In the genomic region with DNA sequence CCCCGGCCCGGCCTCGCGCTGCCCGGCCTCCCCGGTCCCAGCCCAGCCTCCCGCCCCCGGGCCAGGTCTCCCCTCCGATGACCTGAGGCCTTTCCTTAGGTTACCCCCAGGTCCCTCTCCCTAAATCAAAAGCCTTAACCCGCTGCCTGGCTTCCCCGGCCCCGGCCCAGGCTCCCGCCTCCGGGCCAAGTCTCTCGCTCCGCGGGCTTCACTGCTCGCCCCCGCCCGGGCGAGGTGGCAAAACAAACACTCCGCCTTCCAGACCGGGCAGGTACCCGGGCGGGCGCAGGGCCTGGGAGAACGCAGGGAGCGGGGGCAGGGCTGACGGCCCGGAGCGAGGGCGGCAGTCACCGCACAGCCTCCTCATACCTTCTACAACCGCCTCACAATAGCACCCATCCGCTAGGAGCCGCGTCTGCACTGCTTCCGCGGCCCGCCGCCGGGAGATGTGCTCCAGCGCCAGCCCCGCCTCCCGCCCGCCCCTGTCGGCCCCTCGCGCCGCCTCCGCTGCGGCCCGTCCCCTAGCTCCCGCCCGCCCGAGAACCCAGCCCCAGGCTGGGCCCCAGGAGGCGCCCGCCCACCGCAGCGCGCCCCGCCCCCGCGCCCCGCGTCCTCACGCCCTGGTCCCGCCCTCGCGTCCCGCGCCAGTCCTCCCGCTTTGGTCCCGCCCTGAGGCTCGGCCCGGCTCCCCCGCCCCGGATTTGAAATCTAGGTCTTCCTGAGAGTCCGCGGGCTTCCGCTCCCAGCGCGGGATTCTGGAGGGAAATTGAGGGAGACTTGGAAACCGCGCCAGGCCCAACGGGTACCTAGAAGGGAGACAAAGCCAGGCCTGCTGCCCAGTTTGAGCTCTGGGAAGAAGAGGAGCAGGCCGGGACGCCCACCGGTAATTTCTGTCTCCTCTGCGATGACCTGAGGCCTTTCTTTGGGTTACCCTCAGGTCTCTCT, we compare ENCODE assay signal across 1 cellular context.
TF ChIP-seq lines count a peak whose summit lies in the region.

A gene (minus strand): TSS at position 422 of the 945 bp plus-strand sequence. CDS start 10,994 bp downstream, outside the sequence.
A gene with protein sequence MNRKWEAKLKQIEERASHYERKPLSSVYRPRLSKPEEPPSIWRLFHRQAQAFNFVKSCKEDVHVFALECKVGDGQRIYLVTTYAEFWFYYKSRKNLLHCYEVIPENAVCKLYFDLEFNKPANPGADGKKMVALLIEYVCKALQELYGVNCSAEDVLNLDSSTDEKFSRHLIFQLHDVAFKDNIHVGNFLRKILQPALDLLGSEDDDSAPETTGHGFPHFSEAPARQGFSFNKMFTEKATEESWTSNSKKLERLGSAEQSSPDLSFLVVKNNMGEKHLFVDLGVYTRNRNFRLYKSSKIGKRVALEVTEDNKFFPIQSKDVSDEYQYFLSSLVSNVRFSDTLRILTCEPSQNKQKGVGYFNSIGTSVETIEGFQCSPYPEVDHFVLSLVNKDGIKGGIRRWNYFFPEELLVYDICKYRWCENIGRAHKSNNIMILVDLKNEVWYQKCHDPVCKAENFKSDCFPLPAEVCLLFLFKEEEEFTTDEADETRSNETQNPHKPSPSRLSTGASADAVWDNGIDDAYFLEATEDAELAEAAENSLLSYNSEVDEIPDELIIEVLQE (plus strand): TSS at position 713 of the 945 bp plus-strand sequence. CDS start 7,403 bp downstream, outside the sequence.

TF ChIP-seq in GM12878, 131 proteins besides CTCF, POLR2A, EP300 and RAD21 (continues in another document):
- TF ChIP-seq GATAD2B (conservative IDR thresholded peaks at IDR 0.05; ENCODE audit: low read depth) (no peak; the same call in 1 of the 2 replicates), SREBF2 (IDR thresholded peaks at IDR 0.05; ENCODE audit: low read length) (no peak), RFX5 (IDR thresholded peaks at IDR 0.05; ENCODE audit: low read depth, low read length) (no peak), IKZF1 (conservative IDR thresholded peaks at IDR 0.05) (peak; percentile 80), BHLHE40 (IDR thresholded peaks at IDR 0.05; ENCODE audit: borderline replicate concordance in 1 of 2, low read depth in 2 of 2, low read length in 1 of 2) (peak in 1 of 2 experiments; percentile 22; a peak in 1 of 4 replicates), TBL1XR1 (IDR thresholded peaks at IDR 0.05; ENCODE audit: low read depth, low read length) (peak; percentile 21; the same call in 1 of the 2 replicates), CHD2 (IDR thresholded peaks at IDR 0.05; ENCODE audit: borderline replicate concordance, low read depth, low read length) (peak; percentile 49; the same call in 1 of the 2 replicates), POLR2AphosphoS5 (IDR thresholded peaks at IDR 0.05; ENCODE audit: low read length) (peak; percentile 94), BCL11A (IDR thresholded peaks at IDR 0.05; ENCODE audit: low read depth, low read length) (no peak), ETV6 (conservative IDR thresholded peaks at IDR 0.05 in 1 of 2, IDR thresholded peaks at IDR 0.05 in 1 of 2; ENCODE audit: borderline replicate concordance in 1 of 2, low read depth in 1 of 2) (no peak), ZSCAN29 (IDR thresholded peaks at IDR 0.05) (no peak), EED (IDR thresholded peaks at IDR 0.05; ENCODE audit: low read depth) (peak; percentile 76; the same call in 1 of the 2 replicates), ZNF622 (IDR thresholded peaks at IDR 0.05) (no peak), MEF2A (IDR thresholded peaks at IDR 0.05; ENCODE audit: insufficient read depth, low read depth, low read length) (no peak), POLR2AphosphoS2 (IDR thresholded peaks at IDR 0.05; ENCODE audit: low read depth, low read length) (peak; percentile 93; the same call in 1 of the 2 replicates), SP1 (IDR thresholded peaks at IDR 0.05; ENCODE audit: low read depth, low read length) (peak; percentile 18), JUND (IDR thresholded peaks at IDR 0.05; ENCODE audit: low read depth, low read length) (no peak), POU2F2 (IDR thresholded peaks at IDR 0.05; ENCODE audit: borderline replicate concordance, low read depth, low read length) (peak; percentile 82), SMAD5 (IDR thresholded peaks at IDR 0.05; ENCODE audit: low read depth) (peak; percentile 84; the same call in 1 of the 2 replicates), TCF7 (IDR thresholded peaks at IDR 0.05; ENCODE audit: borderline replicate concordance) (no peak), MXI1 (IDR thresholded peaks at IDR 0.05; ENCODE audit: low read depth, low read length) (peak; percentile 53), TCF3 (IDR thresholded peaks at IDR 0.05; ENCODE audit: borderline replicate concordance, insufficient read depth, low read depth, low read length) (peak; percentile 56; the same call in 1 of the 2 replicates), TARDBP (IDR thresholded peaks at IDR 0.05; ENCODE audit: borderline replicate concordance) (0 out of 2 replicates have a peak, but pooled peaks have one; percentile 46), SMARCA5 (IDR thresholded peaks at IDR 0.05) (peak; percentile 50), TAF1 (IDR thresholded peaks at IDR 0.05; ENCODE audit: borderline replicate concordance, low read depth, low read length) (peak; percentile 90), RUNX3 (IDR thresholded peaks at IDR 0.05; ENCODE audit: low read length) (peak; percentile 49; the same call in 1 of the 2 replicates), YBX1 (IDR thresholded peaks at IDR 0.05) (no peak), IKZF2 (IDR thresholded peaks at IDR 0.05) (peak; percentile 55 to 67; a peak in 2 of 4 replicates), GABPA (IDR thresholded peaks at IDR 0.05; ENCODE audit: low read depth) (peak; percentile 58), SUPT20H (IDR thresholded peaks at IDR 0.05; ENCODE audit: borderline replicate concordance, control insufficient read depth, low read depth, low read length) (no peak), YY1 (IDR thresholded peaks at IDR 0.05; ENCODE audit: low read depth, low read length) (peak; percentile 50; the same call in 1 of the 2 replicates), CBX5 (IDR thresholded peaks at IDR 0.05; ENCODE audit: low read depth) (peak; percentile 85), MTA2 (IDR thresholded peaks at IDR 0.05; ENCODE audit: low read depth) (0 out of 2 replicates have a peak, but pooled peaks have one; percentile 23), CHD1 (IDR thresholded peaks at IDR 0.05; ENCODE audit: low read depth, low read length) (no peak)
- TF ChIP-seq, protein P1, sequence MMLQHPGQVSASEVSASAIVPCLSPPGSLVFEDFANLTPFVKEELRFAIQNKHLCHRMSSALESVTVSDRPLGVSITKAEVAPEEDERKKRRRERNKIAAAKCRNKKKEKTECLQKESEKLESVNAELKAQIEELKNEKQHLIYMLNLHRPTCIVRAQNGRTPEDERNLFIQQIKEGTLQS (IDR thresholded peaks at IDR 0.05; ENCODE audit: borderline replicate concordance, extremely low read depth, low read depth, low read length): no peak
- TF ChIP-seq, protein P2, sequence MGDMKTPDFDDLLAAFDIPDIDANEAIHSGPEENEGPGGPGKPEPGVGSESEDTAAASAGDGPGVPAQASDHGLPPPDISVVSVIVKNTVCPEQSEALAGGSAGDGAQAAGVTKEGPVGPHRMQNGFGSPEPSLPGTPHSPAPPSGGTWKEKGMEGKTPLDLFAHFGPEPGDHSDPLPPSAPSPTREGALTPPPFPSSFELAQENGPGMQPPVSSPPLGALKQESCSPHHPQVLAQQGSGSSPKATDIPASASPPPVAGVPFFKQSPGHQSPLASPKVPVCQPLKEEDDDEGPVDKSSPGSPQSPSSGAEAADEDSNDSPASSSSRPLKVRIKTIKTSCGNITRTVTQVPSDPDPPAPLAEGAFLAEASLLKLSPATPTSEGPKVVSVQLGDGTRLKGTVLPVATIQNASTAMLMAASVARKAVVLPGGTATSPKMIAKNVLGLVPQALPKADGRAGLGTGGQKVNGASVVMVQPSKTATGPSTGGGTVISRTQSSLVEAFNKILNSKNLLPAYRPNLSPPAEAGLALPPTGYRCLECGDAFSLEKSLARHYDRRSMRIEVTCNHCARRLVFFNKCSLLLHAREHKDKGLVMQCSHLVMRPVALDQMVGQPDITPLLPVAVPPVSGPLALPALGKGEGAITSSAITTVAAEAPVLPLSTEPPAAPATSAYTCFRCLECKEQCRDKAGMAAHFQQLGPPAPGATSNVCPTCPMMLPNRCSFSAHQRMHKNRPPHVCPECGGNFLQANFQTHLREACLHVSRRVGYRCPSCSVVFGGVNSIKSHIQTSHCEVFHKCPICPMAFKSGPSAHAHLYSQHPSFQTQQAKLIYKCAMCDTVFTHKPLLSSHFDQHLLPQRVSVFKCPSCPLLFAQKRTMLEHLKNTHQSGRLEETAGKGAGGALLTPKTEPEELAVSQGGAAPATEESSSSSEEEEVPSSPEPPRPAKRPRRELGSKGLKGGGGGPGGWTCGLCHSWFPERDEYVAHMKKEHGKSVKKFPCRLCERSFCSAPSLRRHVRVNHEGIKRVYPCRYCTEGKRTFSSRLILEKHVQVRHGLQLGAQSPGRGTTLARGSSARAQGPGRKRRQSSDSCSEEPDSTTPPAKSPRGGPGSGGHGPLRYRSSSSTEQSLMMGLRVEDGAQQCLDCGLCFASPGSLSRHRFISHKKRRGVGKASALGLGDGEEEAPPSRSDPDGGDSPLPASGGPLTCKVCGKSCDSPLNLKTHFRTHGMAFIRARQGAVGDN (IDR thresholded peaks at IDR 0.05): peak; percentile 33; the same call in 1 of the 2 replicates
- TF ChIP-seq, protein P3, sequence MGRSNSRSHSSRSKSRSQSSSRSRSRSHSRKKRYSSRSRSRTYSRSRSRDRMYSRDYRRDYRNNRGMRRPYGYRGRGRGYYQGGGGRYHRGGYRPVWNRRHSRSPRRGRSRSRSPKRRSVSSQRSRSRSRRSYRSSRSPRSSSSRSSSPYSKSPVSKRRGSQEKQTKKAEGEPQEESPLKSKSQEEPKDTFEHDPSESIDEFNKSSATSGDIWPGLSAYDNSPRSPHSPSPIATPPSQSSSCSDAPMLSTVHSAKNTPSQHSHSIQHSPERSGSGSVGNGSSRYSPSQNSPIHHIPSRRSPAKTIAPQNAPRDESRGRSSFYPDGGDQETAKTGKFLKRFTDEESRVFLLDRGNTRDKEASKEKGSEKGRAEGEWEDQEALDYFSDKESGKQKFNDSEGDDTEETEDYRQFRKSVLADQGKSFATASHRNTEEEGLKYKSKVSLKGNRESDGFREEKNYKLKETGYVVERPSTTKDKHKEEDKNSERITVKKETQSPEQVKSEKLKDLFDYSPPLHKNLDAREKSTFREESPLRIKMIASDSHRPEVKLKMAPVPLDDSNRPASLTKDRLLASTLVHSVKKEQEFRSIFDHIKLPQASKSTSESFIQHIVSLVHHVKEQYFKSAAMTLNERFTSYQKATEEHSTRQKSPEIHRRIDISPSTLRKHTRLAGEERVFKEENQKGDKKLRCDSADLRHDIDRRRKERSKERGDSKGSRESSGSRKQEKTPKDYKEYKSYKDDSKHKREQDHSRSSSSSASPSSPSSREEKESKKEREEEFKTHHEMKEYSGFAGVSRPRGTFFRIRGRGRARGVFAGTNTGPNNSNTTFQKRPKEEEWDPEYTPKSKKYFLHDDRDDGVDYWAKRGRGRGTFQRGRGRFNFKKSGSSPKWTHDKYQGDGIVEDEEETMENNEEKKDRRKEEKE (IDR thresholded peaks at IDR 0.05): no peak
- TF ChIP-seq, protein P4, sequence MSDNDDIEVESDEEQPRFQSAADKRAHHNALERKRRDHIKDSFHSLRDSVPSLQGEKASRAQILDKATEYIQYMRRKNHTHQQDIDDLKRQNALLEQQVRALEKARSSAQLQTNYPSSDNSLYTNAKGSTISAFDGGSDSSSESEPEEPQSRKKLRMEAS (IDR thresholded peaks at IDR 0.05; ENCODE audit: low read depth, low read length): peak; percentile 32; the same call in 1 of the 2 replicates
- TF ChIP-seq, protein P5, sequence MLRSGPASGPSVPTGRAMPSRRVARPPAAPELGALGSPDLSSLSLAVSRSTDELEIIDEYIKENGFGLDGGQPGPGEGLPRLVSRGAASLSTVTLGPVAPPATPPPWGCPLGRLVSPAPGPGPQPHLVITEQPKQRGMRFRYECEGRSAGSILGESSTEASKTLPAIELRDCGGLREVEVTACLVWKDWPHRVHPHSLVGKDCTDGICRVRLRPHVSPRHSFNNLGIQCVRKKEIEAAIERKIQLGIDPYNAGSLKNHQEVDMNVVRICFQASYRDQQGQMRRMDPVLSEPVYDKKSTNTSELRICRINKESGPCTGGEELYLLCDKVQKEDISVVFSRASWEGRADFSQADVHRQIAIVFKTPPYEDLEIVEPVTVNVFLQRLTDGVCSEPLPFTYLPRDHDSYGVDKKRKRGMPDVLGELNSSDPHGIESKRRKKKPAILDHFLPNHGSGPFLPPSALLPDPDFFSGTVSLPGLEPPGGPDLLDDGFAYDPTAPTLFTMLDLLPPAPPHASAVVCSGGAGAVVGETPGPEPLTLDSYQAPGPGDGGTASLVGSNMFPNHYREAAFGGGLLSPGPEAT (IDR thresholded peaks at IDR 0.05; ENCODE audit: low read depth): peak; percentile 59
- TF ChIP-seq, protein P6, sequence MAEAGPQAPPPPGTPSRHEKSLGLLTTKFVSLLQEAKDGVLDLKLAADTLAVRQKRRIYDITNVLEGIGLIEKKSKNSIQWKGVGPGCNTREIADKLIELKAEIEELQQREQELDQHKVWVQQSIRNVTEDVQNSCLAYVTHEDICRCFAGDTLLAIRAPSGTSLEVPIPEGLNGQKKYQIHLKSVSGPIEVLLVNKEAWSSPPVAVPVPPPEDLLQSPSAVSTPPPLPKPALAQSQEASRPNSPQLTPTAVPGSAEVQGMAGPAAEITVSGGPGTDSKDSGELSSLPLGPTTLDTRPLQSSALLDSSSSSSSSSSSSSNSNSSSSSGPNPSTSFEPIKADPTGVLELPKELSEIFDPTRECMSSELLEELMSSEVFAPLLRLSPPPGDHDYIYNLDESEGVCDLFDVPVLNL (IDR thresholded peaks at IDR 0.05; ENCODE audit: low read depth, low read length): peak; percentile 73
- TF ChIP-seq, protein P7, sequence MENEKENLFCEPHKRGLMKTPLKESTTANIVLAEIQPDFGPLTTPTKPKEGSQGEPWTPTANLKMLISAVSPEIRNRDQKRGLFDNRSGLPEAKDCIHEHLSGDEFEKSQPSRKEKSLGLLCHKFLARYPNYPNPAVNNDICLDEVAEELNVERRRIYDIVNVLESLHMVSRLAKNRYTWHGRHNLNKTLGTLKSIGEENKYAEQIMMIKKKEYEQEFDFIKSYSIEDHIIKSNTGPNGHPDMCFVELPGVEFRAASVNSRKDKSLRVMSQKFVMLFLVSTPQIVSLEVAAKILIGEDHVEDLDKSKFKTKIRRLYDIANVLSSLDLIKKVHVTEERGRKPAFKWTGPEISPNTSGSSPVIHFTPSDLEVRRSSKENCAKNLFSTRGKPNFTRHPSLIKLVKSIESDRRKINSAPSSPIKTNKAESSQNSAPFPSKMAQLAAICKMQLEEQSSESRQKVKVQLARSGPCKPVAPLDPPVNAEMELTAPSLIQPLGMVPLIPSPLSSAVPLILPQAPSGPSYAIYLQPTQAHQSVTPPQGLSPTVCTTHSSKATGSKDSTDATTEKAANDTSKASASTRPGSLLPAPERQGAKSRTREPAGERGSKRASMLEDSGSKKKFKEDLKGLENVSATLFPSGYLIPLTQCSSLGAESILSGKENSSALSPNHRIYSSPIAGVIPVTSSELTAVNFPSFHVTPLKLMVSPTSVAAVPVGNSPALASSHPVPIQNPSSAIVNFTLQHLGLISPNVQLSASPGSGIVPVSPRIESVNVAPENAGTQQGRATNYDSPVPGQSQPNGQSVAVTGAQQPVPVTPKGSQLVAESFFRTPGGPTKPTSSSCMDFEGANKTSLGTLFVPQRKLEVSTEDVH (IDR thresholded peaks at IDR 0.05; ENCODE audit: low read depth, partially characterized antibody): peak; percentile 67
